Comparison of ENCODE assay signal across 1 cellular context in genomic region chr3:52789746-52790040, GRCh38.
TF ChIP-seq lines count a peak whose summit lies in the region.

No MANE protein-coding gene starts in this region.

TF ChIP-seq in H1, 55 proteins besides CTCF, POLR2A, EP300 and RAD21:
- TF ChIP-seq TCF12 (IDR thresholded peaks at IDR 0.05; ENCODE audit: low read depth, low read length): no peak
- TF ChIP-seq ZNF274 (IDR thresholded peaks at IDR 0.05; ENCODE audit: borderline replicate concordance, extremely low read depth, low read length): no peak
- no peak for TF ChIP-seq CBX8 (IDR thresholded peaks at IDR 0.05; ENCODE audit: borderline replicate concordance, low read depth, low read length)
- TF ChIP-seq BCL11A (IDR thresholded peaks at IDR 0.05; ENCODE audit: low read depth in 2 of 2, low read length in 2 of 2): no peak
- no peak for TF ChIP-seq CEBPB (IDR thresholded peaks at IDR 0.05; ENCODE audit: low read depth, low read length)
- no peak for TF ChIP-seq TBP (IDR thresholded peaks at IDR 0.05; ENCODE audit: low read depth, low read length)
TF ChIP-seq in H1: peak in this region for 0.
